10 cellular contexts compared by ENCODE assay signal in the genomic region with DNA sequence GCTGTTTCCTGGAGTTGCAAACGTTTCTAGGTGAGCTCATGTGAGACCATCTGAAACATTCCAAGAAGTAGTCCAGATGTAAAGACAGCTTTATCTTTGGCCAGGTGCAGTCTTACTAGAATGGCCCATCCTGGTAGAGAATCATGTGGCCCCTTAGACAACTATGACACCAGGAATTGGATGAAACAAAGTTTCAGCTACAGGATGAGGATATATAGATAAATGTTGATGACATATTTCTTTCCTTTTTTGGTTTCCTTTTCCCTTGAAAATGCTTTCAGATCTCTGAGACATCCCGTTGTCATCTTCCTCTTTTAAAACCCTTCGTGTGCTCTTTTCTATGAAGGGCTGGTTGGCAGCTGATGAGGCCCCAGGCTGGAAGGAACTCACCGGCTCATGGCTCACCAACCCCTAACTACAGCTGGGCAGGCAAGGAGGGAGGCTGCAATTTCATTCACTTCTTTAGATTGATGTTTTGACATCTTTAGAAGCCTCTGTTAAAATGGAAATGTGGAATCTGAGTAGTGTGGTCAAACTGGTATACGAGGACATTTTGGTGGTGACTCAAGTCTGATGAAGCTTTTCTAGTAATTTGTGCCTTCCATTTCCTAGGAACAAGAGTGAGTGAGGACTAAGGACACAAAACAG.
DNase-seq lines count a peak whose midpoint lies in the region; ATAC-seq and TF ChIP-seq lines count a peak whose summit lies in the region.
"Had no signal": no experiment of that assay in that cellular context is flagged by ENCODE, and none has a peak within 500 bp of the region (broad histone marks: within the 10 kb centered on the region; RNA-seq: fewer than 3 reads in every experiment).

No MANE protein-coding gene starts in this region.

- H3K4me1 Mint-ChIP-seq in activated CD4-positive, alpha-beta T cell treated with anti-CD3 and anti-CD28 coated beads for 36 hours, result peaks cover 46% of the 10 kb centered on the region
- H3K4me1 Mint-ChIP-seq in stimulated activated effector memory CD8-positive, alpha-beta T cell treated with anti-CD3 and anti-CD28 coated beads, Interleukin-12 subunit alpha, Interleukin-12 subunit beta, amount 100 ng/mL, for 72 hours, result peaks cover 78% of the 10 kb centered on the region

- no peaks in the 10 kb centered on the region for H3K36me3 ChIP-seq in esophagus muscularis mucosa

- H3K27me3 Mint-ChIP-seq in activated CD4-positive, alpha-beta T cell treated with anti-CD3 and anti-CD28 coated beads for 36 hours, result peaks cover 7% of the 10 kb centered on the region

- no peaks in the 10 kb centered on the region for H3K9me3 Mint-ChIP-seq in activated CD4-positive, alpha-beta T cell treated with anti-CD3 and anti-CD28 coated beads for 36 hours (ENCODE audit: low read depth)
- no peaks in the 10 kb centered on the region for H3K9me3 Mint-ChIP-seq in stimulated activated effector memory CD8-positive, alpha-beta T cell treated with anti-CD3 and anti-CD28 coated beads, Interleukin-12 subunit alpha, Interleukin-12 subunit beta, amount 100 ng/mL, for 72 hours

- no peak overlapping the region for H3K4me3 ChIP-seq in esophagus muscularis mucosa
- H3K4me3 ChIP-seq: lung had no signal

- intact Hi-C loops in activated CD4-positive, alpha-beta T cell treated with anti-CD3 and anti-CD28 coated beads for 36 hours (cut with DNase I, micrococcal nuclease), result loop anchor here (1.0 kb wide), 4 partner anchors 18 to 42 kb away; no protein-coding TSS in a partner anchor
- intact Hi-C loops in esophagus muscularis mucosa (cut with DNase I), result no loop called here

- H3K4me1 ChIP-seq in esophagus muscularis mucosa, result peaks cover 13 to 22% (median 16%) of the 10 kb centered on the region in 4 donors

- H3K9me3 ChIP-seq in esophagus muscularis mucosa, result no peaks in the 10 kb centered on the region

- TF ChIP-seq EP300 in esophagus muscularis mucosa (IDR thresholded peaks at IDR 0.05), result no peak

- no peak for TF ChIP-seq POLR2A in esophagus muscularis mucosa (IDR thresholded peaks at IDR 0.05; ENCODE audit: low read depth)

- H3K36me3 Mint-ChIP-seq in activated CD4-positive, alpha-beta T cell treated with anti-CD3 and anti-CD28 coated beads for 36 hours (ENCODE audit: low read depth), result no peaks in the 10 kb centered on the region
- H3K36me3 Mint-ChIP-seq in stimulated activated effector memory CD8-positive, alpha-beta T cell treated with anti-CD3 and anti-CD28 coated beads, Interleukin-12 subunit alpha, Interleukin-12 subunit beta, amount 100 ng/mL, for 72 hours, result no peaks in the 10 kb centered on the region

- peak overlapping the region; percentile 49 for H3K4me3 Mint-ChIP-seq in activated CD4-positive, alpha-beta T cell treated with anti-CD3 and anti-CD28 coated beads for 36 hours
- peak overlapping the region; percentile 59 for H3K4me3 Mint-ChIP-seq in stimulated activated effector memory CD8-positive, alpha-beta T cell treated with anti-CD3 and anti-CD28 coated beads, Interleukin-12 subunit alpha, Interleukin-12 subunit beta, amount 100 ng/mL, for 72 hours

- CTCF ChIA-PET in activated CD4-positive, alpha-beta T cell treated with anti-CD3 and anti-CD28 coated beads for 36 hours (lab: Charles Lee), result interaction anchor here (0.6 to 5.0 kb wide), 26 partner anchors 9 to 477 kb away, joined by 3 to 35 read pairs (median 6); partner anchors contain the start of gene TNFAIP3

- H3K27ac Mint-ChIP-seq in activated CD4-positive, alpha-beta T cell treated with anti-CD3 and anti-CD28 coated beads for 36 hours, result peak overlapping the region; percentile 96
- peak overlapping the region; percentile 95 for H3K27ac Mint-ChIP-seq in stimulated activated effector memory CD8-positive, alpha-beta T cell treated with anti-CD3 and anti-CD28 coated beads, Interleukin-12 subunit alpha, Interleukin-12 subunit beta, amount 100 ng/mL, for 72 hours

- 66% methylated on average over 5 of the region's 5 CpGs for WGBS in esophagus muscularis mucosa

- H3K27ac ChIP-seq in esophagus muscularis mucosa (replicated peaks in 1 of 4), result peak overlapping the region in 3 of 4 donors; percentile 17 to 55 (median 32)

- peak; percentile 70 for DNase-seq in activated CD4-positive, alpha-beta T cell treated with anti-CD3 and anti-CD28 coated beads for 36 hours
- DNase-seq in activated CD4-positive, alpha-beta T cell treated with anti-CD3 and anti-CD28 coated beads for 1 hour, result no peak
- DNase-seq in SKM-1 treated with dmso at 0.1 percent for 144 hours (lab: John Stamatoyannopoulos, UW; ENCODE audit: unreplicated experiment) (peak; percentile 73), esophagus muscularis mucosa (ENCODE audit: extremely low spot score) (peak; percentile 90), NCI-H524 (lab: John Stamatoyannopoulos, UW) (no peak), SHP77 treated with DMSO at 0.1 percent for 48 hours (lab: John Stamatoyannopoulos, UW) (no peak)
- DNase-seq in stimulated activated effector memory CD8-positive, alpha-beta T cell treated with anti-CD3 and anti-CD28 coated beads, Interleukin-12 subunit alpha, Interleukin-12 subunit beta, amount 100 ng/mL, for 72 hours (ENCODE audit: low spot score in 2 of 2), result peak in 1 of 2 donors; percentile 76
- DNase-seq: NCI-H748 treated with DMSO at 0.1 percent for 48 hours had no signal

- ATAC-seq in activated CD4-positive, alpha-beta T cell treated with anti-CD3 and anti-CD28 coated beads for 36 hours, result peak; percentile 80
- ATAC-seq in stimulated activated effector memory CD8-positive, alpha-beta T cell treated with anti-CD3 and anti-CD28 coated beads, Interleukin-12 subunit alpha, Interleukin-12 subunit beta, amount 100 ng/mL, for 72 hours, result peak; percentile 84
- ATAC-seq in GM21390 (IDR thresholded peaks at IDR 0.05; ENCODE audit: unreplicated experiment), result no peak

- POLR2A ChIA-PET in activated CD4-positive, alpha-beta T cell treated with anti-CD3 and anti-CD28 coated beads for 36 hours (lab: Charles Lee), result interaction anchor here (0.5 to 2.0 kb wide), 12 partner anchors 10 to 201 kb away, joined by 3 to 14 read pairs (median 5); no protein-coding TSS in a partner anchor

- TF ChIP-seq CTCF in esophagus muscularis mucosa (IDR thresholded peaks at IDR 0.05), result no peak

- no peaks in the 10 kb centered on the region for H3K27me3 ChIP-seq in esophagus muscularis mucosa

Comparison
In these comparisons a context has a peak if more than half of its experiments do, and no peak if none do; other contexts are left out.
1. DNase-seq: peak in activated CD4-positive, alpha-beta T cell treated with anti-CD3 and anti-CD28 coated beads for 36 hours (single experiment), SKM-1 treated with dmso at 0.1 percent for 144 hours (single experiment) and esophagus muscularis mucosa (single experiment); none in activated CD4-positive, alpha-beta T cell treated with anti-CD3 and anti-CD28 coated beads for 1 hour (single experiment), NCI-H524 (0 of 2) and SHP77 treated with DMSO at 0.1 percent for 48 hours (single experiment).